8 cellular contexts compared by ENCODE assay signal in genomic region chr9:130394320-130394719, GRCh38.
"Had no signal": no experiment of that assay in that cellular context is flagged by ENCODE, and none has a peak within 500 bp of the region (broad histone marks: within the 10 kb centered on the region; RNA-seq: fewer than 3 reads in every experiment).

No MANE protein-coding gene starts in this region.

- H3K4me2 ChIP-seq: GM23338 had no signal

- ATAC-seq: GM23338, HCT116 had no signal

- H3K9me3 Mint-ChIP-seq: GM23338, H9, HFFc6 had no signal

- H3K27ac Mint-ChIP-seq: GM23338, H9, HFFc6 had no signal

- H3K4me3 Mint-ChIP-seq: GM23338, H9, HFFc6 had no signal

- H3K9me3 ChIP-seq: HAP-1 had no signal

- H3K9ac ChIP-seq: GM23248 had no signal

- H2AFZ ChIP-seq: GM23248, GM23338 had no signal

- H3K4me1 ChIP-seq: HAP-1 had no signal

- H3K27ac ChIP-seq: GM23248 had no signal

- H3K4me3 ChIP-seq: GM23248, GM23338, HAP-1 had no signal

- DNase-seq: GM23248, GOT3, H9, HCEC 1CT, HFFc6 had no signal

- H3K36me3 ChIP-seq: HAP-1 had no signal
